ENCODE assay signal across 17 cellular contexts in the genomic region with DNA sequence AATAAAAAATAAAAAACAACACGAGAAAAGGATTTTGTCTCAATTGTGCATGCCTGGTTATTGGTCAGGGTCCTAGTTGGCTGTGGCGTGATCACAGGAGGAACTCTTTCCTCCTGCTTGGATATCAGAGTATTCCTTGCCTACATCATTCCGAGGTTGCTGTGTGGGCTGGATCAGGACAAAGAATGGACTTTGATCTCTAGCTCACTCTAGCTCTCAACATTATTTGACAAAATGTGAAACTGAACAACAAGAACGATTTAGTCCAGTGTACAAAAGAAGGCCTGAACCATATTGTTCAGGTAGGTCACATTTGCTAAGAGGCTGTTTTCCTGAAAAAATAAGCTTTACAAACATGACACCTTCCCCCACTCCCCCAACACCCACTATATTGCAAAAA.
DNase-seq lines count a peak whose midpoint lies in the region; ATAC-seq and TF ChIP-seq lines count a peak whose summit lies in the region.
"Had no signal": no experiment of that assay in that cellular context is flagged by ENCODE, and none has a peak within 500 bp of the region (broad histone marks: within the 10 kb centered on the region; RNA-seq: fewer than 3 reads in every experiment).

No MANE protein-coding gene starts in this region.

- no peaks in the 10 kb centered on the region for H3K27me3 Mint-ChIP-seq in endodermal cell (ENCODE audit: insufficient read depth)
- H3K27me3 Mint-ChIP-seq: B cell had no signal

- H3K9me3 ChIP-seq in endodermal cell (ENCODE audit: control insufficient read depth, low read length) (no peaks in the 10 kb centered on the region), liver (ENCODE audit: control insufficient read depth in 4 of 4, low read length in 3 of 4) (no peaks in the 10 kb centered on the region), stomach (no peaks in the 10 kb centered on the region)

- H3K4me1 Mint-ChIP-seq in endodermal cell, result peaks cover 9% of the 10 kb centered on the region

- no peak overlapping the region for H3K27ac Mint-ChIP-seq in endodermal cell
- H3K27ac Mint-ChIP-seq: B cell; CD8-positive, alpha-beta T cell had no signal

- H3K36me3 ChIP-seq in endodermal cell (ENCODE audit: control insufficient read depth, insufficient read depth, low read length) (no peaks in the 10 kb centered on the region), liver (ENCODE audit: control insufficient read depth in 4 of 4, insufficient read depth in 3 of 4, low read depth in 1 of 4, low read length in 3 of 4) (no peaks in the 10 kb centered on the region), stomach (no peaks in the 10 kb centered on the region)
- H3K36me3 ChIP-seq: BLaER1 treated with 17β-estradiol and CSF1 and Interleukin-3, amounts not matched to agents 10 nM and 100 nM had no signal

- H3K27ac ChIP-seq in endodermal cell (ENCODE audit: low read depth, low read length) (no peak overlapping the region), liver (ENCODE audit: low read depth in 1 of 2, low read length in 2 of 2) (no peak overlapping the region), stomach (peak overlapping the region in 2 of 5 donors; percentile 26 to 35)
- H3K27ac ChIP-seq: BLaER1 treated with 17β-estradiol and CSF1 and Interleukin-3, amounts not matched to agents 10 nM and 100 nM; GM23248; HL-60 had no signal

- H3K9me3 Mint-ChIP-seq in endodermal cell, result no peaks in the 10 kb centered on the region
- H3K9me3 Mint-ChIP-seq: CD8-positive, alpha-beta T cell had no signal

- DNase-seq in DMS53 (lab: John Stamatoyannopoulos, UW) (peak; percentile 50), endodermal cell (peak; percentile 4), renal cortical epithelial cell (ENCODE audit: low read depth) (peak; percentile 10), stomach (no peak), cerebellar nuclear complex (lab: John Stamatoyannopoulos, UW) (no peak), NCI-H128 (lab: John Stamatoyannopoulos, UW; ENCODE audit: unreplicated experiment) (no peak)
- DNase-seq: 8988T; Calu3; CD8-positive, alpha-beta T cell; GM23248; HCEC 1CT; IMR-90 had no signal

- intact Hi-C loops in stomach (cut with DNase I; ENCODE audit: low total_unique reads), result no loop called here

- H3K9ac ChIP-seq in endodermal cell (ENCODE audit: extremely low read depth, low read length, poor library complexity, severe bottlenecking) (no peak overlapping the region), liver (ENCODE audit: low read depth in 1 of 2, low read length in 2 of 2) (no peak overlapping the region)
- H3K9ac ChIP-seq: BLaER1 treated with 17β-estradiol and CSF1 and Interleukin-3, amounts not matched to agents 10 nM and 100 nM; GM23248 had no signal

- no peak for TF ChIP-seq POLR2A in stomach (IDR thresholded peaks at IDR 0.05)

- H3K36me3 Mint-ChIP-seq in endodermal cell (ENCODE audit: low read depth), result no peaks in the 10 kb centered on the region
- H3K36me3 Mint-ChIP-seq: CD8-positive, alpha-beta T cell had no signal

- TF ChIP-seq EP300 in stomach (IDR thresholded peaks at IDR 0.05), result no peak

- no peak for TF ChIP-seq RAD21 in liver (IDR thresholded peaks at IDR 0.05)

- no peak for ATAC-seq in GM21447 (IDR thresholded peaks at IDR 0.05; ENCODE audit: unreplicated experiment)
- ATAC-seq: CD8-positive, alpha-beta T cell had no signal

- WGBS in endodermal cell (ENCODE audit: insufficient coverage in 1 of 2, insufficient read length in 1 of 2), 2 experiments, result 89 to 96% methylated on average over 4 of the region's 4 CpGs
- 49% methylated on average over 4 of the region's 4 CpGs for WGBS in liver
- WGBS in stomach, 5 donors, result 39 to 60% (median 49%) methylated on average over 4 of the region's 4 CpGs

- no peaks in the 10 kb centered on the region for H3K27me3 ChIP-seq in endodermal cell (ENCODE audit: control insufficient read depth, insufficient read depth, low read length, poor library complexity, severe bottlenecking)
- H3K27me3 ChIP-seq in liver (ENCODE audit: control insufficient read depth in 4 of 4, insufficient read depth in 4 of 4, low read length in 3 of 4), result no peaks in the 10 kb centered on the region
- H3K27me3 ChIP-seq in stomach, result no peaks in the 10 kb centered on the region
- H3K27me3 ChIP-seq: BLaER1 treated with 17β-estradiol and CSF1 and Interleukin-3, amounts not matched to agents 10 nM and 100 nM had no signal

- no peak for TF ChIP-seq CTCF in endodermal cell (conservative IDR thresholded peaks at IDR 0.05)
- TF ChIP-seq CTCF in liver (IDR thresholded peaks at IDR 0.05; ENCODE audit: low read depth, low read length, missing input control), result no peak
- TF ChIP-seq CTCF in stomach (IDR thresholded peaks at IDR 0.05), result no peak

- no peak overlapping the region for H3K4me3 Mint-ChIP-seq in endodermal cell
- H3K4me3 Mint-ChIP-seq: B cell; CD8-positive, alpha-beta T cell had no signal

- no peaks in the 10 kb centered on the region for H3K4me1 ChIP-seq in endodermal cell (ENCODE audit: control insufficient read depth, insufficient read depth, low read length)
- H3K4me1 ChIP-seq in liver (ENCODE audit: control insufficient read depth in 4 of 4, insufficient read depth in 4 of 4, low read length in 3 of 4), result no peaks in the 10 kb centered on the region
- H3K4me1 ChIP-seq in stomach, result peaks cover 0 to 5% (median 0%) of the 10 kb centered on the region in 4 donors

- no peak overlapping the region for H3K4me3 ChIP-seq in endodermal cell (ENCODE audit: low read length)
- H3K4me3 ChIP-seq in liver (ENCODE audit: low read depth in 1 of 3, low read length in 3 of 3), result no peak overlapping the region
- no peak overlapping the region for H3K4me3 ChIP-seq in stomach
- H3K4me3 ChIP-seq: BLaER1 treated with 17β-estradiol and CSF1 and Interleukin-3, amounts not matched to agents 10 nM and 100 nM; GM23248 had no signal

TF ChIP-seq in liver, 16 proteins besides CTCF, POLR2A, EP300 and RAD21:
- TF ChIP-seq SP1 (IDR thresholded peaks at IDR 0.05) (peak; percentile 64), FOXA2 (IDR thresholded peaks at IDR 0.05) (no peak), HNF4A (conservative IDR thresholded peaks at IDR 0.05) (peak; percentile 52 to 76), YY1 (IDR thresholded peaks at IDR 0.05) (no peak), TAF1 (conservative IDR thresholded peaks at IDR 0.05) (no peak), GABPA (IDR thresholded peaks at IDR 0.05 in 1 of 2, conservative IDR thresholded peaks at IDR 0.05 in 1 of 2) (no peak), RXRA (IDR thresholded peaks at IDR 0.05) (no peak), HNF4G (IDR thresholded peaks at IDR 0.05) (peak; percentile 26), JUND (IDR thresholded peaks at IDR 0.05) (no peak), EGR1 (IDR thresholded peaks at IDR 0.05; ENCODE audit: low read depth in 2 of 2) (no peak), NR2F2 (IDR thresholded peaks at IDR 0.05) (no peak)
- TF ChIP-seq, protein P1, sequence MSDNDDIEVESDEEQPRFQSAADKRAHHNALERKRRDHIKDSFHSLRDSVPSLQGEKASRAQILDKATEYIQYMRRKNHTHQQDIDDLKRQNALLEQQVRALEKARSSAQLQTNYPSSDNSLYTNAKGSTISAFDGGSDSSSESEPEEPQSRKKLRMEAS (IDR thresholded peaks at IDR 0.05), result no peak
- TF ChIP-seq, protein P2, sequence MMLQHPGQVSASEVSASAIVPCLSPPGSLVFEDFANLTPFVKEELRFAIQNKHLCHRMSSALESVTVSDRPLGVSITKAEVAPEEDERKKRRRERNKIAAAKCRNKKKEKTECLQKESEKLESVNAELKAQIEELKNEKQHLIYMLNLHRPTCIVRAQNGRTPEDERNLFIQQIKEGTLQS (IDR thresholded peaks at IDR 0.05), result no peak
- TF ChIP-seq, protein P3, sequence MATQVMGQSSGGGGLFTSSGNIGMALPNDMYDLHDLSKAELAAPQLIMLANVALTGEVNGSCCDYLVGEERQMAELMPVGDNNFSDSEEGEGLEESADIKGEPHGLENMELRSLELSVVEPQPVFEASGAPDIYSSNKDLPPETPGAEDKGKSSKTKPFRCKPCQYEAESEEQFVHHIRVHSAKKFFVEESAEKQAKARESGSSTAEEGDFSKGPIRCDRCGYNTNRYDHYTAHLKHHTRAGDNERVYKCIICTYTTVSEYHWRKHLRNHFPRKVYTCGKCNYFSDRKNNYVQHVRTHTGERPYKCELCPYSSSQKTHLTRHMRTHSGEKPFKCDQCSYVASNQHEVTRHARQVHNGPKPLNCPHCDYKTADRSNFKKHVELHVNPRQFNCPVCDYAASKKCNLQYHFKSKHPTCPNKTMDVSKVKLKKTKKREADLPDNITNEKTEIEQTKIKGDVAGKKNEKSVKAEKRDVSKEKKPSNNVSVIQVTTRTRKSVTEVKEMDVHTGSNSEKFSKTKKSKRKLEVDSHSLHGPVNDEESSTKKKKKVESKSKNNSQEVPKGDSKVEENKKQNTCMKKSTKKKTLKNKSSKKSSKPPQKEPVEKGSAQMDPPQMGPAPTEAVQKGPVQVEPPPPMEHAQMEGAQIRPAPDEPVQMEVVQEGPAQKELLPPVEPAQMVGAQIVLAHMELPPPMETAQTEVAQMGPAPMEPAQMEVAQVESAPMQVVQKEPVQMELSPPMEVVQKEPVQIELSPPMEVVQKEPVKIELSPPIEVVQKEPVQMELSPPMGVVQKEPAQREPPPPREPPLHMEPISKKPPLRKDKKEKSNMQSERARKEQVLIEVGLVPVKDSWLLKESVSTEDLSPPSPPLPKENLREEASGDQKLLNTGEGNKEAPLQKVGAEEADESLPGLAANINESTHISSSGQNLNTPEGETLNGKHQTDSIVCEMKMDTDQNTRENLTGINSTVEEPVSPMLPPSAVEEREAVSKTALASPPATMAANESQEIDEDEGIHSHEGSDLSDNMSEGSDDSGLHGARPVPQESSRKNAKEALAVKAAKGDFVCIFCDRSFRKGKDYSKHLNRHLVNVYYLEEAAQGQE (IDR thresholded peaks at IDR 0.05), result no peak
- TF ChIP-seq, protein P4, sequence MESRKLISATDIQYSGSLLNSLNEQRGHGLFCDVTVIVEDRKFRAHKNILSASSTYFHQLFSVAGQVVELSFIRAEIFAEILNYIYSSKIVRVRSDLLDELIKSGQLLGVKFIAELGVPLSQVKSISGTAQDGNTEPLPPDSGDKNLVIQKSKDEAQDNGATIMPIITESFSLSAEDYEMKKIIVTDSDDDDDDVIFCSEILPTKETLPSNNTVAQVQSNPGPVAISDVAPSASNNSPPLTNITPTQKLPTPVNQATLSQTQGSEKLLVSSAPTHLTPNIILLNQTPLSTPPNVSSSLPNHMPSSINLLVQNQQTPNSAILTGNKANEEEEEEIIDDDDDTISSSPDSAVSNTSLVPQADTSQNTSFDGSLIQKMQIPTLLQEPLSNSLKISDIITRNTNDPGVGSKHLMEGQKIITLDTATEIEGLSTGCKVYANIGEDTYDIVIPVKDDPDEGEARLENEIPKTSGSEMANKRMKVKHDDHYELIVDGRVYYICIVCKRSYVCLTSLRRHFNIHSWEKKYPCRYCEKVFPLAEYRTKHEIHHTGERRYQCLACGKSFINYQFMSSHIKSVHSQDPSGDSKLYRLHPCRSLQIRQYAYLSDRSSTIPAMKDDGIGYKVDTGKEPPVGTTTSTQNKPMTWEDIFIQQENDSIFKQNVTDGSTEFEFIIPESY (IDR thresholded peaks at IDR 0.05), result no peak

Comparison
In these comparisons a context has a peak if more than half of its experiments do, and no peak if none do; other contexts are left out.
1. DNase-seq: peak in DMS53 (single experiment), endodermal cell (single experiment) and renal cortical epithelial cell (single experiment); none in stomach (single experiment), cerebellar nuclear complex (0 of 2) and NCI-H128 (single experiment).